16 cellular contexts compared by ENCODE assay signal in genomic region chr16:51637744-51638100, GRCh38.
DNase-seq lines count a peak whose midpoint lies in the region; ATAC-seq and TF ChIP-seq lines count a peak whose summit lies in the region.
"Had no signal": no experiment of that assay in that cellular context is flagged by ENCODE, and none has a peak within 500 bp of the region (broad histone marks: within the 10 kb centered on the region; RNA-seq: fewer than 3 reads in every experiment).

No MANE protein-coding gene starts in this region.

- H3K9me3 ChIP-seq in HEK293 (ENCODE audit: control insufficient read depth, insufficient read depth, low read depth, low read length) (no peaks in the 10 kb centered on the region), hepatocyte (ENCODE audit: low read depth) (no peaks in the 10 kb centered on the region), tibial artery (no peaks in the 10 kb centered on the region)
- H3K9me3 ChIP-seq: MG63 had no signal

- H2AFZ ChIP-seq in hepatocyte, result no peak overlapping the region

- CTCF ChIA-PET in HEK293 (lab: Yijun Ruan, JAX), result no interaction called here

- H3K4me3 ChIP-seq in AG10803 (ENCODE audit: low read length) (peak overlapping the region; percentile 36), HEK293 (ENCODE audit: low read depth, low read length) (no peak overlapping the region), hepatocyte (no peak overlapping the region), tibial artery (no peak overlapping the region)
- H3K4me3 ChIP-seq: MG63 had no signal

- H3K36me3 ChIP-seq in HEK293 (ENCODE audit: control insufficient read depth in 2 of 2, insufficient read depth in 1 of 2, low read length in 2 of 2) (no peaks in the 10 kb centered on the region), hepatocyte (replicated peaks; ENCODE audit: insufficient read depth, low read depth) (no peaks in the 10 kb centered on the region), tibial artery (no peaks in the 10 kb centered on the region)
- H3K36me3 ChIP-seq: MG63 had no signal

- H3K27me3 ChIP-seq in hepatocyte, result peaks cover 31% of the 10 kb centered on the region
- no peaks in the 10 kb centered on the region for H3K27me3 ChIP-seq in tibial artery
- H3K27me3 ChIP-seq: MG63 had no signal

- no peak for TF ChIP-seq CTCF in AG10803 (conservative IDR thresholded peaks at IDR 0.05; ENCODE audit: low read length)
- no peak for TF ChIP-seq CTCF in HEK293 (tag by site-specific recombination; IDR thresholded peaks at IDR 0.05)
- no peak for TF ChIP-seq CTCF in hepatocyte (IDR thresholded peaks at IDR 0.05; ENCODE audit: poor library complexity)
- no peak for TF ChIP-seq CTCF in tibial artery (IDR thresholded peaks at IDR 0.05)

- WGBS in hepatocyte (ENCODE audit: low lambda C conversion rate, missing lambda C conversion rate), result 21% methylated on average over 8 of the region's 8 CpGs

- H3K4me1 ChIP-seq in HEK293 (ENCODE audit: control insufficient read depth, insufficient read depth, low read length), result peaks cover 5% of the 10 kb centered on the region; the same call in 1 of the 2 replicates
- no peaks in the 10 kb centered on the region for H3K4me1 ChIP-seq in hepatocyte (ENCODE audit: insufficient read depth)
- no peaks in the 10 kb centered on the region for H3K4me1 ChIP-seq in tibial artery

- H3K27ac ChIP-seq in HEK293 (ENCODE audit: extremely low read depth, low read depth, low read length), result no peak overlapping the region
- no peak overlapping the region for H3K27ac ChIP-seq in hepatocyte
- no peak overlapping the region for H3K27ac ChIP-seq in tibial artery

- H4K20me1 ChIP-seq in hepatocyte (ENCODE audit: insufficient read depth, poor library complexity, severe bottlenecking), result no peaks in the 10 kb centered on the region

- DNase-seq in AG10803 (ENCODE audit: low read depth), result peak; percentile 11
- no peak for DNase-seq in hepatocyte (ENCODE audit: low spot score)
- DNase-seq in HK-2 (ENCODE audit: unreplicated experiment), result no peak
- no peak for DNase-seq in activated CD4-positive, CD25-positive, alpha-beta regulatory T cell treated with anti-CD3 and anti-CD28 coated beads, Interleukin-2, amount 50 U/mL, for 72 hours
- no peak for DNase-seq in tibial artery
- DNase-seq: activated B cell treated with CpG ODN at 0.5 μM for 24 hours; activated naive CD4-positive, alpha-beta T cell treated with anti-CD3 and anti-CD28 coated beads, Interleukin-2, amount 10 ng/mL, durations not matched to agents 7 days and 5 days; DMS79; effector memory CD8-positive, alpha-beta T cell; MG63; NCI-H226; posterior cingulate gyrus; stimulated activated CD4-positive, alpha-beta T cell treated with anti-CD3 and anti-CD28 coated beads, Interleukin-15, amount 100 ng/mL, for 24 hours had no signal

- H3K9me2 ChIP-seq in hepatocyte (replicated peaks; ENCODE audit: insufficient read depth), result no peaks in the 10 kb centered on the region

- POLR2A ChIA-PET in HEK293 (lab: Yijun Ruan, JAX), result no interaction called here

- no peaks in the 10 kb centered on the region for H3K79me2 ChIP-seq in hepatocyte

- ATAC-seq in SK-N-SH treated with all-trans-retinoic acid at 6 μM for 48 hours, result peak; percentile 51
- no peak for ATAC-seq in GM21515 (IDR thresholded peaks at IDR 0.05; ENCODE audit: unreplicated experiment)
- ATAC-seq: effector memory CD8-positive, alpha-beta T cell had no signal

- intact Hi-C loops in tibial artery (cut with DNase I; ENCODE audit: low total_unique reads), result no loop called here

- H3K4me2 ChIP-seq in hepatocyte, result peak overlapping the region; percentile 8

TF ChIP-seq in HEK293, 187 proteins besides CTCF, POLR2A, EP300 and RAD21:
- TF ChIP-seq ZBTB44 (tag by site-specific recombination; IDR thresholded peaks at IDR 0.05), result no peak
- peak; percentile 28 for TF ChIP-seq GLIS1 (tag by site-specific recombination; IDR thresholded peaks at IDR 0.05)
- TF ChIP-seq SP7 (tag by site-specific recombination; IDR thresholded peaks at IDR 0.05), result peak; percentile 36; the same call in 1 of the 2 replicates

TF ChIP-seq in SK-N-SH treated with all-trans-retinoic acid at 6 μM for 48 hours, 23 proteins besides CTCF, POLR2A, EP300 and RAD21:
- TF ChIP-seq TCF4 (CRISPR knock-in tag; IDR thresholded peaks at IDR 0.05; ENCODE audit: borderline replicate concordance) (peak; percentile 40; the same call in 1 of the 2 replicates), BACH2 (CRISPR knock-in tag; IDR thresholded peaks at IDR 0.05; ENCODE audit: borderline replicate concordance) (no peak)
